In the genomic region with DNA sequence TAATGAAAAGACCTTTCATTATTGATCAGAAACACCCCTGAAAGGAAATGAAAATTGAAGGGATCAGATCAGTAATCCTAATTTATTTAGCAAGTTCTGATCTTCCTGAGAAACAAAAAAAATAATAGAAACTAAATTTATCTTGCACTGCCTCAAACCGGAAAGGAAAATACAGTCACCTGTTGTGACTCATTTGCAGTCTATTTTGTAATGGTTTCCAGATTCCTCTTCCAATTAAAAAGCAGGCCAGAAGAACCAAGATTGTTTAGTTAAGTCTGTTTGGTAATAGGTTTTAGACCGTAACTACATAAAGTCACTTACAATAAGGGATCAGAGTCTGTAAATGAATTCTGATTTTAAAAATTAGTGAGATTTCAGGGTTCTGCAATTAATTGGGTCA, we compare ENCODE assay signal across 1 cellular context.
TF ChIP-seq lines count a peak whose summit lies in the region.

No MANE protein-coding gene starts in this region.

TF ChIP-seq in endothelial cell of umbilical vein, 7 proteins besides CTCF, POLR2A, EP300 and RAD21 (continued from another document):
- TF ChIP-seq, protein P1, sequence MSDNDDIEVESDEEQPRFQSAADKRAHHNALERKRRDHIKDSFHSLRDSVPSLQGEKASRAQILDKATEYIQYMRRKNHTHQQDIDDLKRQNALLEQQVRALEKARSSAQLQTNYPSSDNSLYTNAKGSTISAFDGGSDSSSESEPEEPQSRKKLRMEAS (IDR thresholded peaks at IDR 0.05; ENCODE audit: insufficient read depth, insufficient read length), result no peak
- peak; percentile 88 for TF ChIP-seq JUN (IDR thresholded peaks at IDR 0.05; ENCODE audit: borderline replicate concordance, insufficient read depth, insufficient read length, low read depth)
